In genomic region chr3:9352917-9353823, GRCh38 we compare ENCODE assay signal across 8 cellular contexts. TPM values are rescaled to one million over a fixed set of nuclear protein-coding genes. Genes with fewer than 3 reads are reported as not detected.
A peak's percentile ranks its signal among the peaks of the same experiment; 100 is the strongest.
DNase-seq lines count a peak whose midpoint lies in the region; ATAC-seq and TF ChIP-seq lines count a peak whose summit lies in the region.

No MANE protein-coding gene starts in this region.

- intact Hi-C loops in adrenal gland (cut with DNase I), result no loop called here
- intact Hi-C loops in left cardiac atrium (cut with DNase I), result loop anchor here in 1 of 2 donors (5.0 kb wide), 1 partner anchor 69 kb away; no protein-coding TSS in a partner anchor

- H3K79me2 ChIP-seq in KMS-11 (ENCODE audit: insufficient read depth, low read depth) (no peaks in the 10 kb centered on the region), SK-N-SH (ENCODE audit: insufficient read depth) (no peaks in the 10 kb centered on the region)

- TF ChIP-seq POLR2A in adrenal gland (IDR thresholded peaks at IDR 0.05), result no peak

- no peak overlapping the region for H3K4me2 ChIP-seq in KMS-11
- H3K4me2 ChIP-seq in SK-N-SH, result no peak overlapping the region

- H3K4me1 ChIP-seq in KMS-11 (ENCODE audit: low read depth, poor library complexity, severe bottlenecking) (no peaks in the 10 kb centered on the region), SK-N-SH (ENCODE audit: control insufficient read depth in 1 of 2, insufficient read depth in 2 of 2, low read depth in 1 of 2, low read length in 1 of 2) (peaks cover 0 to 6% of the 10 kb centered on the region in 2 experiments; a peak in 1 of 4 replicates), adrenal gland (replicated peaks in 1 of 2) (peaks cover 0 to 21% of the 10 kb centered on the region in 2 donors)

- no peaks in the 10 kb centered on the region for H3K27me3 ChIP-seq in KMS-11 (ENCODE audit: insufficient read depth, low read depth)
- no peaks in the 10 kb centered on the region for H3K27me3 ChIP-seq in SK-N-SH (ENCODE audit: insufficient read depth)
- no peaks in the 10 kb centered on the region for H3K27me3 ChIP-seq in adrenal gland

- CTCF ChIA-PET in SK-N-SH (lab: Yijun Ruan, JAX), result interaction anchor here (0.6 to 3.9 kb wide), 41 partner anchors 9 to 578 kb away, joined by 3 to 39 read pairs (median 4); partner anchors contain the start of genes CAMK1, SETD5 and THUMPD3

- H3K9me3 Mint-ChIP-seq in progenitor cell of endocrine pancreas (ENCODE audit: low read depth), result no peaks in the 10 kb centered on the region

- no peaks in the 10 kb centered on the region for H3K9me2 ChIP-seq in SK-N-SH

- H3K4me3 ChIP-seq in GM12865 (ENCODE audit: low read depth, low read length) (no peak overlapping the region), KMS-11 (IDR thresholded peaks at IDR 0.05; ENCODE audit: insufficient read depth, low read depth, low read length) (no peak overlapping the region), SK-N-SH (ENCODE audit: low read depth in 2 of 2, low read length in 1 of 2) (no peak overlapping the region; a peak in 1 of 4 replicates), adrenal gland (no peak overlapping the region)

- H3F3A ChIP-seq in SK-N-SH (replicated peaks; ENCODE audit: insufficient read depth), result no peaks in the 10 kb centered on the region

- H3K27ac Mint-ChIP-seq in progenitor cell of endocrine pancreas, result peak overlapping the region; percentile 94

- TF ChIP-seq CTCF in 22Rv1 (IDR thresholded peaks at IDR 0.05) (peak; percentile 96), GM12865 (IDR thresholded peaks at IDR 0.05; ENCODE audit: insufficient read depth, low read depth, low read length, missing control alignments) (peak; percentile 83), KMS-11 (conservative IDR thresholded peaks at IDR 0.05; ENCODE audit: low read depth, low read length) (peak; percentile 71), SK-N-SH (IDR thresholded peaks at IDR 0.05) (peak; percentile 95), adrenal gland (IDR thresholded peaks at IDR 0.05) (peak; percentile 69 to 91 (median 88)), progenitor cell of endocrine pancreas (IDR thresholded peaks at IDR 0.05; ENCODE audit: unreplicated experiment) (peak; percentile 94)

- ATAC-seq in left cardiac atrium (peak; percentile 76 to 79), GM21825 (IDR thresholded peaks at IDR 0.05; ENCODE audit: unreplicated experiment) (no peak)

- H3K4me3 Mint-ChIP-seq in progenitor cell of endocrine pancreas (ENCODE audit: low read depth), result peak overlapping the region; percentile 17

- WGBS in SK-N-SH (ENCODE audit: low lambda C conversion rate), result 29% methylated on average over 7 of the region's 7 CpGs
- 18 to 21% (median 19%) methylated on average over 7 of the region's 7 CpGs for WGBS in adrenal gland, 4 donors

- no peak overlapping the region; the same call in 1 of the 2 replicates for H2AFZ ChIP-seq in KMS-11 (ENCODE audit: low read depth)
- no peak overlapping the region for H2AFZ ChIP-seq in SK-N-SH (ENCODE audit: low read depth)

- H3K27ac ChIP-seq in 22Rv1 (peak overlapping the region; percentile 65), KMS-11 (no peak overlapping the region), SK-N-SH (ENCODE audit: low read depth in 2 of 2, low read length in 1 of 2) (peak overlapping the region in 1 of 2 experiments; percentile 25; a peak in 2 of 4 replicates), adrenal gland (peak overlapping the region in 3 of 5 donors; percentile 28 to 59 (median 50))

- H3K36me3 Mint-ChIP-seq in progenitor cell of endocrine pancreas (ENCODE audit: insufficient read depth), result peaks cover 3% of the 10 kb centered on the region

- no peaks in the 10 kb centered on the region for H3K36me3 ChIP-seq in KMS-11 (ENCODE audit: insufficient read depth)
- peaks cover 0 to 3% of the 10 kb centered on the region in 2 experiments for H3K36me3 ChIP-seq in SK-N-SH (replicated peaks in 1 of 2; ENCODE audit: control insufficient read depth in 1 of 2, insufficient read depth in 2 of 2, low read length in 1 of 2)
- no peaks in the 10 kb centered on the region for H3K36me3 ChIP-seq in adrenal gland (replicated peaks in 1 of 2)

- H3K9ac ChIP-seq in KMS-11 (no peak overlapping the region), SK-N-SH (no peak overlapping the region)

- TF ChIP-seq EP300 in SK-N-SH (IDR thresholded peaks at IDR 0.05; ENCODE audit: borderline replicate concordance in 1 of 2, low read depth in 1 of 2, low read length in 1 of 2), result no peak

- POLR2A ChIA-PET in SK-N-SH (lab: Yijun Ruan, JAX), result interaction anchor here (1.3 to 1.9 kb wide), 2 partner anchors 10 to 43 kb away, joined by 3 to 12 read pairs; partner anchors contain the start of gene THUMPD3

- TF ChIP-seq RAD21 in SK-N-SH (IDR thresholded peaks at IDR 0.05; ENCODE audit: low read length), result peak; percentile 92

- H3K4me1 Mint-ChIP-seq in progenitor cell of endocrine pancreas (ENCODE audit: low read depth), result peaks cover 52% of the 10 kb centered on the region

- H3K9me3 ChIP-seq in SK-N-SH, result no peaks in the 10 kb centered on the region
- no peaks in the 10 kb centered on the region for H3K9me3 ChIP-seq in adrenal gland (replicated peaks in 1 of 3)

- DNase-seq in GM12865 (ENCODE audit: low read depth) (peak; percentile 58), SK-N-SH (peak; percentile 70), adrenal gland (peak; percentile 68 to 91 (median 82)), left cardiac atrium (peak; percentile 74), progenitor cell of endocrine pancreas (ENCODE audit: low spot score, unreplicated experiment) (peak; percentile 25)

- H4K20me1 ChIP-seq in KMS-11 (ENCODE audit: insufficient read depth) (no peaks in the 10 kb centered on the region), SK-N-SH (ENCODE audit: insufficient read depth) (no peaks in the 10 kb centered on the region)

- no peaks in the 10 kb centered on the region for H3K27me3 Mint-ChIP-seq in progenitor cell of endocrine pancreas

TF ChIP-seq in SK-N-SH, 30 proteins besides CTCF, POLR2A, EP300 and RAD21:
- TF ChIP-seq SMC3 (IDR thresholded peaks at IDR 0.05; ENCODE audit: low read depth, low read length) (peak; percentile 66), FOSL2 (IDR thresholded peaks at IDR 0.05; ENCODE audit: borderline replicate concordance, low read depth) (no peak)

RNA-seq across cellular contexts. Expression of gene THUMPD3, which starts 9.7 kb away (rescaled TPM):
- polyA plus RNA-seq in SK-N-SH (2012; rRNA removed) (27.1 and 34.2 TPM in 2 replicates), adrenal gland (10 to 100 TPM; 32.9 to 70.2 (median 35.9) TPM)
- polyA plus RNA-seq in SK-N-SH (2012; cell fraction: cytosol; rRNA removed), result 39.1 and 41.2 TPM in 2 replicates
- polyA plus RNA-seq in SK-N-SH (2012; cell fraction: nucleus; rRNA removed), result 19.1 and 30.7 TPM in 2 replicates
- total RNA-seq in adrenal gland (10 to 100 TPM; 20.1 to 57.3 (median 42.8) TPM), left cardiac atrium (10 to 100 TPM; 42.8 to 48.7 TPM), progenitor cell of endocrine pancreas (61.3 and 62.4 TPM in 2 replicates)

RNA-seq across cellular contexts. Expression of gene SETD5, which starts 44.2 kb away (rescaled TPM):
- 32.3 and 39.5 TPM in 2 replicates for polyA plus RNA-seq in SK-N-SH (2012; rRNA removed)
- polyA plus RNA-seq in SK-N-SH (2012; cell fraction: cytosol; rRNA removed), result 29.8 and 30.6 TPM in 2 replicates
- polyA plus RNA-seq in SK-N-SH (2012; cell fraction: nucleus; rRNA removed), result 105 and 136 TPM in 2 replicates
- total RNA-seq in adrenal gland, result 100 to 1,000 TPM in 2 of 8 donors, 10 to 100 TPM in 6; 46.5 to 135 (median 88.6) TPM
- 10 to 100 TPM; 35.3 to 72.5 (median 63.1) TPM for polyA plus RNA-seq in adrenal gland
- 10 to 100 TPM; 53.3 to 74.6 TPM for total RNA-seq in left cardiac atrium
- total RNA-seq in progenitor cell of endocrine pancreas, result 227 and 233 TPM in 2 replicates

Comparison
In these comparisons a context has a peak if more than half of its experiments do, and no peak if none do; other contexts are left out.
1. DNase-seq: peak in every context shown above with its lines; median percentile 82 in adrenal gland; 74 in left cardiac atrium; 70 in SK-N-SH; 58 in GM12865; 25 in progenitor cell of endocrine pancreas.